ENCODE assay signal across 32 cellular contexts in the genomic region with DNA sequence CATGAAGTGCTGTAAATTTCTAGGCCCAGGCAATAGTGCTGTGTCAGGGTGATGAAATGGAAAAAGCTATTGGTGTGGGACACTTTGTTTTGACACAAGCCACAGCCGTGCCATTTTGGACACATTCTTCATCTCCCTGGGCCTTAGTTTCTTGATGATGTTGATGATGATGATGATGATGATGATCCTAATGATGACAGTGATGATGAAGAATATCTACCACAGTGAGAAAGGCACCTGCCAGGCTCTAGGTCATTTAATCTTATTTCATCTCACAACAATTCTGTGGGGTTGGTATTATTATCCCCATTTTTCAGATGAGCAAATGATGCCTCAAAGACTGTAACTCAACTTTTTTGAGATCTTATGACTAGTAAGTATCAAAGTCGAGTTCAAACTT.
"Had no signal": no experiment of that assay in that cellular context is flagged by ENCODE, and none has a peak within 500 bp of the region (broad histone marks: within the 10 kb centered on the region; RNA-seq: fewer than 3 reads in every experiment).

No MANE protein-coding gene starts in this region.

- H3K27ac ChIP-seq: adrenal gland, ascending aorta, body of pancreas, brain microvascular endothelial cell, breast epithelium, cardiac muscle cell had no signal

- DNase-seq: activated effector memory CD4-positive, alpha-beta T cell treated with anti-CD3 and anti-CD28 coated beads, Interleukin-2, amount 50 U/mL, for 16 hours; activated effector memory CD4-positive, alpha-beta T cell treated with Interleukin-2 at 50 U/mL for 16 hours; activated gamma-delta T cell; activated gamma-delta T cell treated with Interleukin-2 at 50 U/mL for 16 hours; activated naive CD4-positive, alpha-beta T cell; activated naive CD4-positive, alpha-beta T cell treated with anti-CD3 and anti-CD28 coated beads for 36 hours; activated naive CD4-positive, alpha-beta T cell treated with anti-CD3 and anti-CD28 coated beads, Interleukin-2, amount 10 ng/mL, durations not matched to agents 7 days and 5 days; activated naive CD4-positive, alpha-beta T cell treated with anti-CD3 and anti-CD28 coated beads, Interleukin-2, amount 50 U/mL, for 16 hours; activated naive CD4-positive, alpha-beta T cell treated with Interleukin-2 at 50 U/mL for 16 hours; activated naive CD8-positive, alpha-beta T cell treated with anti-CD3 and anti-CD28 coated beads for 36 hours; activated naive CD8-positive, alpha-beta T cell treated with anti-CD3 and anti-CD28 coated beads, Interleukin-2, amount 10 ng/mL, durations not matched to agents 7 days and 5 days; activated naive CD8-positive, alpha-beta T cell treated with anti-CD3 and anti-CD28 coated beads, Interleukin-2, amount 50 U/mL, for 24 hours; activated T-cell treated with anti-CD3 and anti-CD28 coated beads, Interleukin-2, amount 50 U/mL, for 4 hours; activated T-cell treated with anti-CD3 and anti-CD28 coated beads, Interleukin-2, amount 50 U/mL, for 48 hours; activated T-cell treated with anti-CD3 and anti-CD28 coated beads, Interleukin-2, amount 50 U/mL, for 72 hours; adrenal gland; amniotic stem cell; amygdala; anterior cingulate cortex; aorta; body of pancreas; brain microvascular endothelial cell; caudate nucleus; central memory CD4-positive, alpha-beta T cell; cerebellar nuclear complex had no signal

- H3K4me3 ChIP-seq: adrenal gland, ascending aorta, body of pancreas, breast epithelium, cardiac muscle cell had no signal

- H3K4me1 ChIP-seq: adrenal gland, ascending aorta, body of pancreas, breast epithelium had no signal

- H3K36me3 ChIP-seq: adrenal gland, ascending aorta, brain microvascular endothelial cell, breast epithelium, cardiac muscle cell had no signal

- FAIRE-seq: astrocyte, colon had no signal

- ATAC-seq: activated naive CD4-positive, alpha-beta T cell treated with anti-CD3 and anti-CD28 coated beads, Interleukin-2, amount 50 U/mL, for 72 hours; activated naive CD8-positive, alpha-beta T cell treated with anti-CD3 and anti-CD28 coated beads, Interleukin-2, amount 50 U/mL, for 24 hours; activated T-cell treated with anti-CD3 and anti-CD28 coated beads, Interleukin-2, amount 50 U/mL, for 4 hours; activated T-cell treated with anti-CD3 and anti-CD28 coated beads, Interleukin-2, amount 50 U/mL, for 72 hours; activated T-helper 17 cell treated with anti-CD3 and anti-CD28 coated beads, Interleukin-2, amount 50 U/mL, for 72 hours; body of pancreas had no signal

- H3K9me3 ChIP-seq: adrenal gland, ascending aorta, body of pancreas, breast epithelium had no signal

- H3K27me3 ChIP-seq: adrenal gland, ascending aorta, body of pancreas, brain microvascular endothelial cell, breast epithelium, cardiac muscle cell had no signal
